ENCODE assay signal across 8 cellular contexts in the genomic region with DNA sequence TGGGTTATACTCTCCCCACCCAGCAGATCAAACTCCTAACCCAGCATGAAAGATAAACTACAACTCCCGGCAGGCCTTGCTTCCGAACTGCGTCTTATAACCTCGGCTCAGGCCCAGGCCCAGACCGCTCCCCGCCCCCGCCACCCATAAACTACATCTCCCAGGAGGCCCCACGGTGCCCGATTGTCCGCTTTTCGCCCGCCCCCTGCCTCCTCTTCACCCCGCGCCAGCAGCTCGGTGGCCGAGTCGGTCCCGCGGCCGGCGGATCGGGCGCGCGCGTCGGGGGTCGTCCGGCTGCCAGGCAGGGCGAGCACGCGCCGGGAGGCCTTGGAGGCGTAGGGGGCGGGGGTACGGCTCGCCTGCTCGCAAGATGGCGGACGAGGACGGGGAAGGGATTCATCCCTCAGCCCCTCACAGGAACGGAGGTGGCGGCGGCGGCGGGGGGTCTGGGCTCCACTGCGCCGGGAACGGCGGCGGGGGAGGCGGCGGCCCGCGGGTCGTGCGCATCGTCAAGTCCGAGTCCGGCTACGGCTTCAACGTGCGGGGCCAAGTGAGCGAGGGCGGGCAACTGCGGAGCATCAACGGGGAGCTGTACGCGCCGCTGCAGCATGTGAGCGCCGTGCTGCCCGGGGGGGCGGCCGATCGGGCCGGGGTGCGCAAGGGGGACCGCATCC. TPM values are rescaled to one million over a fixed set of nuclear protein-coding genes. Genes with fewer than 3 reads are reported as not detected.
DNase-seq lines count a peak whose midpoint lies in the region; ATAC-seq, FAIRE-seq and TF ChIP-seq lines count a peak whose summit lies in the region.

A gene (plus strand): TSS at position 219 of the 674 bp plus-strand sequence. CDS start 152 bp downstream, at position 371.

- peak in 1 of 2 donors; percentile 80 for TF ChIP-seq POLR2A in thyroid gland (IDR thresholded peaks at IDR 0.05)

- intact Hi-C loops in head of caudate nucleus (cut with DNase I) (loop anchor here (10.0 kb wide), 2 partner anchors 103 to 157 kb away; a partner anchor contains a TSS), pancreas (cut with DNase I) (no loop called here), thyroid gland (cut with DNase I) (no loop called here)

- H3K27me3 Mint-ChIP-seq in activated naive CD8-positive, alpha-beta T cell treated with anti-CD3 and anti-CD28 coated beads, Interleukin-2, amount 10 ng/mL, durations not matched to agents 7 days and 5 days = peaks cover 10% of the 10 kb centered on the region

- H3K4me1 Mint-ChIP-seq in activated naive CD8-positive, alpha-beta T cell treated with anti-CD3 and anti-CD28 coated beads, Interleukin-2, amount 10 ng/mL, durations not matched to agents 7 days and 5 days = peaks cover 31% of the 10 kb centered on the region

- peak within 1 kb of the TSS; percentile 100 for H3K27ac Mint-ChIP-seq in activated naive CD8-positive, alpha-beta T cell treated with anti-CD3 and anti-CD28 coated beads, Interleukin-2, amount 10 ng/mL, durations not matched to agents 7 days and 5 days

- H3K36me3 ChIP-seq in pancreas (no peaks in the 10 kb centered on the region), thyroid gland (no peaks in the 10 kb centered on the region)

- POLR2A ChIA-PET in activated naive CD8-positive, alpha-beta T cell treated with anti-CD3 and anti-CD28 coated beads, Interleukin-2, amount 10 ng/mL, durations not matched to agents 7 days and 5 days (lab: Charles Lee) = interaction anchor here (0.5 to 1.2 kb wide), 6 partner anchors 10 to 330 kb away, joined by 3 to 4 read pairs (median 4); no protein-coding TSS in a partner anchor

- TF ChIP-seq CTCF in GM12875 (IDR thresholded peaks at IDR 0.05; ENCODE audit: borderline replicate concordance, insufficient read depth, low read depth, low read length) (no peak), pancreas (IDR thresholded peaks at IDR 0.05) (no peak), thyroid gland (IDR thresholded peaks at IDR 0.05) (no peak)

- H3K27me3 ChIP-seq in pancreas (no peaks in the 10 kb centered on the region), thyroid gland (no peaks in the 10 kb centered on the region)

- peak; percentile 94 for ATAC-seq in HG02763 (IDR thresholded peaks at IDR 0.05; ENCODE audit: unreplicated experiment)
- ATAC-seq in activated naive CD8-positive, alpha-beta T cell treated with anti-CD3 and anti-CD28 coated beads, Interleukin-2, amount 10 ng/mL, durations not matched to agents 7 days and 5 days (ENCODE audit: low read depth) = peak; percentile 92
- ATAC-seq in pancreas = peak; percentile 96 to 97 (median 97)

- DNase-seq in NCI-H1417 treated with DMSO at 0.1 percent for 48 hours (lab: John Stamatoyannopoulos, UW) (peak; percentile 49), SW 1271 (lab: John Stamatoyannopoulos, UW) (peak; percentile 43 to 76), head of caudate nucleus (peak; percentile 85 to 98 (median 94)), pancreas (peak; percentile 87 to 94 (median 89)), thyroid gland (peak; percentile 91 to 94)
- DNase-seq in activated naive CD8-positive, alpha-beta T cell treated with anti-CD3 and anti-CD28 coated beads, Interleukin-2, amount 10 ng/mL, durations not matched to agents 7 days and 5 days = peak; percentile 87

- H3K4me1 ChIP-seq in pancreas = peaks cover 4 to 16% (median 5%) of the 10 kb centered on the region in 3 donors
- H3K4me1 ChIP-seq in thyroid gland = peaks cover 4 to 15% of the 10 kb centered on the region in 2 donors

- H3K36me3 Mint-ChIP-seq in activated naive CD8-positive, alpha-beta T cell treated with anti-CD3 and anti-CD28 coated beads, Interleukin-2, amount 10 ng/mL, durations not matched to agents 7 days and 5 days = peaks cover 8% of the 10 kb centered on the region

- H3K27ac ChIP-seq in pancreas (peak within 1 kb of the TSS; percentile 51 to 90 (median 82)), thyroid gland (peak within 1 kb of the TSS; percentile 88 to 95 (median 91))

- H3K9me3 ChIP-seq in pancreas = no peaks in the 10 kb centered on the region
- no peaks in the 10 kb centered on the region for H3K9me3 ChIP-seq in thyroid gland

- 1% methylated on average over 59 to 79 of the region's 79 CpGs for WGBS in pancreas, 2 donors
- WGBS in thyroid gland, 2 donors = 0% methylated on average over 5 to 26 of the region's 79 CpGs

- peak within 1 kb of the TSS; percentile 100 for H3K4me3 Mint-ChIP-seq in activated naive CD8-positive, alpha-beta T cell treated with anti-CD3 and anti-CD28 coated beads, Interleukin-2, amount 10 ng/mL, durations not matched to agents 7 days and 5 days

- FAIRE-seq in pancreas (lab: Jason Lieb, UNC) = no peak

- peak within 1 kb of the TSS; percentile 93 for H3K4me3 ChIP-seq in GM12875 (ENCODE audit: low read depth, low read length)
- H3K4me3 ChIP-seq in pancreas = peak within 1 kb of the TSS; percentile 77 to 99 (median 96)
- H3K4me3 ChIP-seq in thyroid gland (replicated peaks in 1 of 3) = peak within 1 kb of the TSS; percentile 68 to 100 (median 93)

- H3K9me3 Mint-ChIP-seq in activated naive CD8-positive, alpha-beta T cell treated with anti-CD3 and anti-CD28 coated beads, Interleukin-2, amount 10 ng/mL, durations not matched to agents 7 days and 5 days = no peaks in the 10 kb centered on the region

RNA-seq across cellular contexts. Expression of the gene that starts here (rescaled TPM):
- 10 to 100 TPM; 24.8 to 26.6 TPM for total RNA-seq in activated naive CD8-positive, alpha-beta T cell treated with anti-CD3 and anti-CD28 coated beads, Interleukin-2, amount 10 ng/mL, durations not matched to agents 7 days and 5 days
- total RNA-seq in pancreas = 10 to 100 TPM; 10.2 to 23.4 (median 13.0) TPM
- polyA plus RNA-seq in pancreas = 1 to 10 TPM; 5.9 to 6.5 TPM
- 10 to 100 TPM; 33.8 to 43.4 (median 37.9) TPM for total RNA-seq in thyroid gland

Comparison
In these comparisons a context has a peak if more than half of its experiments do, and no peak if none do; other contexts are left out.
1. Peak in every context shown above with its lines: DNase-seq, ATAC-seq, H3K4me3 ChIP-seq and H3K27ac ChIP-seq.